ENCODE assay signal across 26 cellular contexts in genomic region chr18:60893331-60894114, GRCh38.
DNase-seq lines count a peak whose midpoint lies in the region; ATAC-seq and TF ChIP-seq lines count a peak whose summit lies in the region.
"Had no signal": no experiment of that assay in that cellular context is flagged by ENCODE, and none has a peak within 500 bp of the region (broad histone marks: within the 10 kb centered on the region; RNA-seq: fewer than 3 reads in every experiment).

No MANE protein-coding gene starts in this region.

- no peaks in the 10 kb centered on the region for H3K4me1 ChIP-seq in mucosa of descending colon (ENCODE audit: low read depth)
- H3K4me1 ChIP-seq: sigmoid colon, upper lobe of right lung had no signal

- no peak for ATAC-seq in mucosa of descending colon
- ATAC-seq: activated CD8-positive, alpha-beta T cell treated with anti-CD3 and anti-CD28 coated beads for 36 hours; activated T-helper 17 cell treated with anti-CD3 and anti-CD28 coated beads, Interleukin-2, amount 50 U/mL, for 72 hours; naive thymus-derived CD8-positive, alpha-beta T cell; stimulated activated naive B cell treated with anti-CD40 and anti-IgM and Interleukin-4, amounts not matched to agents 10 μg/mL and 1 μg/mL and 100 μg/mL, for 72 hours had no signal

- POLR2A ChIA-PET in RWPE1 (lab: Yijun Ruan, JAX; ENCODE audit: low non-redundant PET): no interaction called here

- H3K4me3 ChIP-seq in skin epidermis (no peak overlapping the region), mucosa of descending colon (no peak overlapping the region)
- H3K4me3 ChIP-seq: sigmoid colon, upper lobe of right lung had no signal

- TF ChIP-seq CTCF in RWPE1 (conservative IDR thresholded peaks at IDR 0.05; ENCODE audit: low read depth) (no peak), mucosa of descending colon (IDR thresholded peaks at IDR 0.05) (no peak)

- peak; percentile 12 for DNase-seq in M059J (ENCODE audit: low read depth)
- DNase-seq in RWPE1 (ENCODE audit: low spot score): no peak
- DNase-seq in epithelial cell of prostate (ENCODE audit: low read depth, low spot score): no peak
- DNase-seq in mucosa of descending colon: no peak
- DNase-seq in NCI-H2227 treated with DMSO at 0.1 percent for 48 hours (lab: John Stamatoyannopoulos, UW): no peak
- no peak for DNase-seq in putamen (ENCODE audit: low spot score)
- no peak for DNase-seq in SIG-M5 treated with dmso at 0.1 percent for 504 hours (lab: John Stamatoyannopoulos, UW; ENCODE audit: unreplicated experiment)
- DNase-seq: activated CD8-positive, alpha-beta T cell treated with anti-CD3 and anti-CD28 coated beads for 36 hours; activated naive CD4-positive, alpha-beta T cell treated with anti-CD3 and anti-CD28 coated beads, Interleukin-2, amount 10 ng/mL, durations not matched to agents 7 days and 5 days; C1 segment of cervical spinal cord; glutamatergic neuron; naive thymus-derived CD8-positive, alpha-beta T cell; NCI-H146; NCI-H2107; NCI-H446 treated with DMSO at 0.1 percent for 48 hours; NCI-H774; nucleus accumbens; RPMI8226; sigmoid colon; stimulated activated CD4-positive, alpha-beta T cell treated with anti-CD3 and anti-CD28 coated beads, Interleukin-15, amount 100 ng/mL, for 24 hours; stimulated activated naive B cell treated with anti-CD40 and anti-IgM and Interleukin-4, amounts not matched to agents 10 μg/mL and 1 μg/mL and 100 μg/mL, for 72 hours; substantia nigra had no signal

- H3K9me3 ChIP-seq in mucosa of descending colon: no peaks in the 10 kb centered on the region
- H3K9me3 ChIP-seq: sigmoid colon, upper lobe of right lung had no signal

- H3K27ac ChIP-seq in RWPE1 (peak overlapping the region; percentile 66; the same call in 1 of the 2 replicates), epithelial cell of prostate (peak overlapping the region; percentile 94), skin epidermis (peak overlapping the region in 14 of 21 experiments; percentile 10 to 66 (median 47))
- H3K27ac ChIP-seq: KMS-11, sigmoid colon, upper lobe of right lung had no signal

- CTCF ChIA-PET in RWPE1 (lab: Yijun Ruan, JAX): no interaction called here

- intact Hi-C loops in mucosa of descending colon (cut with DNase I, micrococcal nuclease): no loop called here

- no peaks in the 10 kb centered on the region for H3K36me3 ChIP-seq in mucosa of descending colon (ENCODE audit: low read depth)
- H3K36me3 ChIP-seq: sigmoid colon, upper lobe of right lung had no signal
